In the genomic region with DNA sequence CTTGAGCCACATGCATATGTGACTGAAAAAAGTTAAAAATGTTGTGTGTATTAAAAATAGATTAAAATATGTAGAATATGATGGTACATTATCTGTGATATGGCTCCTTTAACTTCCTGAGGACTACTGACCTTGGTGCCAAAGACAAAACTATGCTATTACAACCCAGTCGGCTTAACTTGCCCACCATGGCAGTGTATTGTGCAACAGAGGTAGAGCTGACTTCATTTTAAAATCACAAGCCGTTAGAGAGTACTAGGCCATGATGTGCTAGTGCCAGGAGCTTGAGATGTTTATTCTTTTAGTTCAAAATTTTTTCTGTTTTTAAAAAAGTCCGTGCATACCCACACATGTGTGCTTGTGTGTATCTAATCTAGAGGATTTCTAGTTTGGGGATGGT, we compare ENCODE assay signal across 16 cellular contexts.
"Had no signal": no experiment of that assay in that cellular context is flagged by ENCODE, and none has a peak within 500 bp of the region (broad histone marks: within the 10 kb centered on the region; RNA-seq: fewer than 3 reads in every experiment).

No MANE protein-coding gene starts in this region.

- H3K27me3 ChIP-seq: foreskin keratinocyte, hepatocyte, suprapubic skin, thyroid gland had no signal

- DNase-seq: cerebellar nuclear complex; foreskin keratinocyte; head of caudate nucleus; kidney glomerular epithelial cell; naive thymus-derived CD4-positive, alpha-beta T cell; nephron progenitor cell; psoas muscle; retina; stimulated activated CD4-positive, alpha-beta T cell treated with anti-CD3 and anti-CD28 coated beads, Interleukin-4, amount 100 ng/mL, for 1 hour; stimulated activated CD8-positive, alpha-beta memory T cell treated with anti-CD3 and anti-CD28 coated beads, Interleukin-4, amount 100 ng/mL, for 48 hours; stimulated activated naive CD8-positive, alpha-beta T cell treated with anti-CD3 and anti-CD28 coated beads, Interleukin-15, Interleukin-2, amounts not matched to agents 100 U/mL and 50 U/mL, for 24 hours; thyroid gland had no signal

- H2AFZ ChIP-seq: hepatocyte had no signal

- H3K4me2 ChIP-seq: hepatocyte, smooth muscle cell had no signal

- H3K9me3 ChIP-seq: psoas muscle, suprapubic skin, thyroid gland had no signal

- H3K4me1 ChIP-seq: foreskin keratinocyte, psoas muscle, suprapubic skin had no signal

- H3K27ac ChIP-seq: foreskin keratinocyte, hepatocyte, psoas muscle, suprapubic skin, thyroid gland had no signal

- ATAC-seq: foreskin keratinocyte; naive thymus-derived CD4-positive, alpha-beta T cell; psoas muscle; stimulated activated effector memory CD8-positive, alpha-beta T cell treated with anti-CD3 and anti-CD28 coated beads, Interleukin-12 subunit alpha, Interleukin-12 subunit beta, amount 100 ng/mL, for 72 hours; stimulated activated naive CD8-positive, alpha-beta T cell treated with anti-CD3 and anti-CD28 coated beads, Interleukin-15, Interleukin-2, amounts not matched to agents 100 U/mL and 50 U/mL, for 24 hours had no signal

- H3K4me3 ChIP-seq: hepatocyte, psoas muscle, smooth muscle cell, suprapubic skin, thyroid gland had no signal
